In genomic region chr13:78238911-78239310, GRCh38 we compare ENCODE assay signal across 18 cellular contexts.
DNase-seq lines count a peak whose midpoint lies in the region; TF ChIP-seq lines count a peak whose summit lies in the region.
"Had no signal": no experiment of that assay in that cellular context is flagged by ENCODE, and none has a peak within 500 bp of the region (broad histone marks: within the 10 kb centered on the region; RNA-seq: fewer than 3 reads in every experiment).

No MANE protein-coding gene starts in this region.

- intact Hi-C loops in dorsolateral prefrontal cortex (cut with DNase I), result no loop called here
- intact Hi-C loops in cardiac septum (cut with DNase I), result no loop called here

- no peak for TF ChIP-seq CTCF in epithelial cell of esophagus (IDR thresholded peaks at IDR 0.05; ENCODE audit: insufficient read depth, low read depth, low read length, missing control alignments)
- no peak for TF ChIP-seq CTCF in dorsolateral prefrontal cortex (IDR thresholded peaks at IDR 0.05 in 54 of 56, conservative IDR thresholded peaks at IDR 0.05 in 2 of 56; ENCODE audit: low read depth in 1 of 56, partially characterized antibody in 56 of 56)

- H3K27ac ChIP-seq in dorsolateral prefrontal cortex, result no peak overlapping the region
- H3K27ac ChIP-seq: 22Rv1, BLaER1, SJCRH30 had no signal

- H3K27me3 ChIP-seq in dorsolateral prefrontal cortex, result peaks cover 0 to 10% (median 0%) of the 10 kb centered on the region in 45 donors
- H3K27me3 ChIP-seq: BLaER1, SJCRH30 had no signal

- DNase-seq in NOMO-1 (lab: John Stamatoyannopoulos, UW; ENCODE audit: unreplicated experiment in 2 of 2) (peak; percentile 22 to 55), NOMO-1 treated with dmso at 0.1 percent for 144 hours (lab: John Stamatoyannopoulos, UW; ENCODE audit: unreplicated experiment) (no peak), SKM-1 (lab: John Stamatoyannopoulos, UW; ENCODE audit: unreplicated experiment) (peak; percentile 5), epithelial cell of esophagus (ENCODE audit: low read depth) (peak; percentile 64), NCI-H2196 treated with DMSO at 0.1 percent for 48 hours (lab: John Stamatoyannopoulos, UW; ENCODE audit: unreplicated experiment) (no peak), cerebellar nuclear complex (lab: John Stamatoyannopoulos, UW) (no peak), dorsolateral prefrontal cortex (no peak), cardiac septum (ENCODE audit: low spot score) (no peak)
- DNase-seq: CD8-positive, alpha-beta memory T cell; DND-41; NCI-H1048; NCI-H1694; NCI-H446 treated with DMSO at 0.1 percent for 48 hours; NCI-H748 treated with DMSO at 0.1 percent for 48 hours; SJCRH30 had no signal

- H3K4me3 ChIP-seq in epithelial cell of esophagus (ENCODE audit: low read length) (no peak overlapping the region), dorsolateral prefrontal cortex (no peak overlapping the region)
- H3K4me3 ChIP-seq: BLaER1, HAP-1, SJCRH30 had no signal

Comparison
In these comparisons a context has a peak if more than half of its experiments do, and no peak if none do; other contexts are left out.
1. DNase-seq: peak in NOMO-1 (2 of 2), SKM-1 (single experiment) and epithelial cell of esophagus (single experiment); none in NOMO-1 treated with dmso at 0.1 percent for 144 hours (single experiment), NCI-H2196 treated with DMSO at 0.1 percent for 48 hours (single experiment), cerebellar nuclear complex (0 of 2), dorsolateral prefrontal cortex (0 of 10) and cardiac septum (single experiment).